ENCODE assay signal across 10 cellular contexts in the genomic region with DNA sequence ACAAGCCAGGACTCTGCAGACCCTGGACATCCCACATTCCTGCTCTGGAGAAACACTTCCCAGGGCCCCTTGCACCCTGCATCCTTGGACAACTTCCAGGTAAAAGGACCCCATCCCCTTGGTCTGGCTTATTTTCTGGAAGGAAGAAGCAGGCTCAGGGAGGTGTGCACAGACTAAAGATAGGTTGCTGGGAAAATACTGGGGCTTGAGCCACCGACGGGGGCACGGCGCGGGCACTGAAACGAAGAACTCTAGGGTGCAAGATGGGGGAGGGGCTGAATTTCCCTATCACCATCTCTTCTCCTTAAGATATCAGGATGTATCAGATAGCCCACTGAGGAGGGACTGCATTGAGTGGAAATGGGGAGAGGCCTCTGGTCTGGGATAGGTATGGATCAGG. TPM values are rescaled to one million over a fixed set of nuclear protein-coding genes. Genes with fewer than 3 reads are reported as not detected.
A peak's percentile ranks its signal among the peaks of the same experiment; 100 is the strongest.
DNase-seq lines count a peak whose midpoint lies in the region; ATAC-seq and TF ChIP-seq lines count a peak whose summit lies in the region.
"Had no signal": no experiment of that assay in that cellular context is flagged by ENCODE, and none has a peak within 500 bp of the region (broad histone marks: within the 10 kb centered on the region; RNA-seq: fewer than 3 reads in every experiment).

No MANE protein-coding gene starts in this region.

- ATAC-seq in HG02885 (IDR thresholded peaks at IDR 0.05; ENCODE audit: poor library complexity, unreplicated experiment): no peak
- ATAC-seq in HG02571 (IDR thresholded peaks at IDR 0.05; ENCODE audit: unreplicated experiment): no peak

- H3K9ac ChIP-seq in rectal smooth muscle tissue (ENCODE audit: low read length): no peak overlapping the region

- H3K4me3 ChIP-seq in GM12864 (ENCODE audit: low read depth, low read length) (peak overlapping the region; percentile 76; the same call in 1 of the 2 replicates), SJSA1 (peak overlapping the region; percentile 47), fibroblast of pulmonary artery (replicated peaks; ENCODE audit: low read depth, low read length) (peak overlapping the region; percentile 72), rectal smooth muscle tissue (ENCODE audit: low read length) (peak overlapping the region; percentile 86)

- H3K27ac ChIP-seq in SJSA1: no peak overlapping the region
- H3K27ac ChIP-seq in rectal smooth muscle tissue (ENCODE audit: low read depth, low read length): no peak overlapping the region

- DNase-seq in GM12864 (ENCODE audit: low read depth) (no peak), SJSA1 (ENCODE audit: low read depth in 1 of 2, low spot score in 2 of 2) (no peak), fibroblast of pulmonary artery (ENCODE audit: low read depth) (no peak), NCI-H146 (lab: John Stamatoyannopoulos, UW) (no peak), HT-29 (ENCODE audit: low spot score) (no peak)
- DNase-seq: NCI-H82 had no signal

- H3K36me3 ChIP-seq in SJSA1 (peaks cover 15% of the 10 kb centered on the region), rectal smooth muscle tissue (ENCODE audit: control insufficient read depth, insufficient read depth, low read length) (peaks cover 20% of the 10 kb centered on the region)

- 0 out of 2 replicates have a peak, but pooled peaks cover 6% of the 10 kb centered on the region for H3K27me3 ChIP-seq in SJSA1 (replicated peaks)
- H3K27me3 ChIP-seq in rectal smooth muscle tissue (ENCODE audit: control insufficient read depth, insufficient read depth, low read length): no peaks in the 10 kb centered on the region

- H3K9me3 ChIP-seq in SJSA1 (replicated peaks): no peaks in the 10 kb centered on the region

- TF ChIP-seq CTCF in GM12864 (IDR thresholded peaks at IDR 0.05; ENCODE audit: low read depth, low read length, missing control alignments): no peak
- no peak for TF ChIP-seq CTCF in fibroblast of pulmonary artery (IDR thresholded peaks at IDR 0.05; ENCODE audit: low read length, missing control alignments)

- peaks cover 8% of the 10 kb centered on the region; the same call in 1 of the 2 replicates for H3K4me1 ChIP-seq in SJSA1 (replicated peaks)
- H3K4me1 ChIP-seq in rectal smooth muscle tissue (ENCODE audit: control insufficient read depth, insufficient read depth, low read length): peaks cover 12% of the 10 kb centered on the region

RNA-seq across cellular contexts. Expression of gene FRS3, which starts 0.8 kb away (rescaled TPM):
- total RNA-seq in SJSA1 (2014; rRNA removed; shearing (Covaris generic)): 1.5 and 2.0 TPM in 2 replicates
- 3.4 and 3.9 TPM in 2 replicates for total RNA-seq in HT-29 (2014; rRNA removed; shearing (Covaris generic))

RNA-seq across cellular contexts. Expression of gene PRICKLE4, which starts 1.7 kb away (rescaled TPM):
- not detected in 2 replicates for total RNA-seq in SJSA1 (2014; rRNA removed; shearing (Covaris generic))
- total RNA-seq in HT-29 (2014; rRNA removed; shearing (Covaris generic)): 16.0 and 16.9 TPM in 2 replicates

RNA-seq across cellular contexts. Expression of gene TOMM6, which starts 8.6 kb away (rescaled TPM):
- total RNA-seq in SJSA1 (2014; rRNA removed; shearing (Covaris generic)): 147 and 192 TPM in 2 replicates
- total RNA-seq in HT-29 (2014; rRNA removed; shearing (Covaris generic)): 83.4 and 86.2 TPM in 2 replicates

RNA-seq across cellular contexts. Expression of gene PGC, which starts 31.7 kb away (rescaled TPM):
- total RNA-seq in SJSA1 (2014; rRNA removed; shearing (Covaris generic)): not detected in 2 replicates
- total RNA-seq in HT-29 (2014; rRNA removed; shearing (Covaris generic)): 0.20 and 0.26 TPM in 2 replicates
- total RNA-seq: dermis blood vessel endothelial cell had no signal

RNA-seq across cellular contexts. Expression of gene TFEB, which starts 43.5 kb away (rescaled TPM):
- 3.4 and 6.5 TPM in 2 replicates for total RNA-seq in SJSA1 (2014; rRNA removed; shearing (Covaris generic))
- 24.0 and 24.1 TPM in 2 replicates for total RNA-seq in HT-29 (2014; rRNA removed; shearing (Covaris generic))

Comparison
In these comparisons a context has a peak if more than half of its experiments do, and no peak if none do; other contexts are left out.
1. RNA of gene PRICKLE4, which starts 1.7 kb away (total RNA-seq): 16.0 to 16.9 TPM in HT-29; not detected in SJSA1; every median in the first group is over 10 times any median in the second.
2. Peak in every context shown above with its lines, with median percentiles within 50 percentile points of each other: H3K4me3 ChIP-seq.